In genomic region chr2:196783431-196784094, GRCh38 we compare ENCODE assay signal across 8 cellular contexts. TPM values are rescaled to one million over a fixed set of nuclear protein-coding genes. Genes with fewer than 3 reads are reported as not detected.
DNase-seq lines count a peak whose midpoint lies in the region; ATAC-seq and TF ChIP-seq lines count a peak whose summit lies in the region.

No MANE protein-coding gene starts in this region.

- H3K27ac Mint-ChIP-seq in activated CD8-positive, alpha-beta T cell treated with anti-CD3 and anti-CD28 coated beads for 36 hours: peak overlapping the region; percentile 73
- H3K27ac Mint-ChIP-seq in memory B cell: peak overlapping the region; percentile 9

- H3K27ac ChIP-seq in HCT116 (ENCODE audit: low read depth, low read length): no peak overlapping the region
- H3K27ac ChIP-seq in heart right ventricle: no peak overlapping the region
- H3K27ac ChIP-seq in trophoblast cell (ENCODE audit: low read depth, low read length): no peak overlapping the region

- POLR2A ChIA-PET in HCT116 (lab: Charles Lee): no interaction called here
- POLR2A ChIA-PET in activated CD8-positive, alpha-beta T cell treated with anti-CD3 and anti-CD28 coated beads for 36 hours (lab: Charles Lee): interaction anchor here (0.7 kb wide), 1 partner anchor 23 kb away, joined by 3 read pairs; no protein-coding TSS in a partner anchor

- H3K9me3 ChIP-seq in HCT116 (ENCODE audit: control insufficient read depth in 1 of 2, insufficient read depth in 1 of 2, low read depth in 1 of 2, low read length in 2 of 2) (no peaks in the 10 kb centered on the region), heart right ventricle (no peaks in the 10 kb centered on the region), trophoblast cell (ENCODE audit: insufficient read depth, low read depth, low read length) (no peaks in the 10 kb centered on the region)

- RAD21 ChIA-PET in HCT116 (lab: Charles Lee; ENCODE audit: low non-redundant PET in 1 of 2, low total read pairs in 2 of 2, uncharacterized antibody in 2 of 2, unreplicated experiment in 2 of 2): no interaction called here

- 92 to 93% methylated on average over 4 of the region's 4 CpGs for WGBS in heart right ventricle, 2 donors
- WGBS in trophoblast cell (ENCODE audit: extremely low coverage, insufficient coverage, insufficient read length): no CpG with 5 or more reads among the region's 4 CpGs

- H3K9ac ChIP-seq in HCT116 (ENCODE audit: low read length) (no peak overlapping the region), trophoblast cell (ENCODE audit: low read length) (no peak overlapping the region)

- H2BK5ac ChIP-seq in trophoblast cell (ENCODE audit: low read depth, low read length, poor library complexity): no peak overlapping the region

- H3K79me2 ChIP-seq in HCT116 (ENCODE audit: insufficient read depth, low read length) (peaks cover 3% of the 10 kb centered on the region; the same call in 1 of the 2 replicates), trophoblast cell (ENCODE audit: control insufficient read depth, insufficient read depth, low read length, poor library complexity) (no peaks in the 10 kb centered on the region)

- CTCF ChIA-PET in HCT116 (lab: Charles Lee): no interaction called here
- CTCF ChIA-PET in activated CD8-positive, alpha-beta T cell treated with anti-CD3 and anti-CD28 coated beads for 36 hours (lab: Charles Lee): no interaction called here

- no peaks in the 10 kb centered on the region for H3K27me3 ChIP-seq in HCT116 (ENCODE audit: insufficient read depth, low read length)
- no peaks in the 10 kb centered on the region for H3K27me3 ChIP-seq in heart right ventricle
- H3K27me3 ChIP-seq in trophoblast cell (ENCODE audit: insufficient read depth, low read length): no peaks in the 10 kb centered on the region

- intact Hi-C loops in HCT116 (cut with micrococcal nuclease) (no loop called here), heart right ventricle (cut with DNase I) (loop anchor here in 1 of 10 donors (10.0 kb wide), 1 partner anchor 611 kb away; no protein-coding TSS in a partner anchor)
- intact Hi-C loops in activated CD8-positive, alpha-beta T cell treated with anti-CD3 and anti-CD28 coated beads for 36 hours (cut with micrococcal nuclease): no loop called here

- no peak overlapping the region for H3K14ac ChIP-seq in trophoblast cell (ENCODE audit: low read length)

- peaks cover 36 to 44% of the 10 kb centered on the region in 2 experiments for H3K36me3 ChIP-seq in HCT116 (ENCODE audit: control insufficient read depth in 1 of 2, insufficient read depth in 2 of 2, low read length in 2 of 2)
- peaks cover 0 to 100% (median 50%) of the 10 kb centered on the region in 9 donors for H3K36me3 ChIP-seq in heart right ventricle
- peaks cover 6 to 26% of the 10 kb centered on the region in 2 experiments for H3K36me3 ChIP-seq in trophoblast cell (ENCODE audit: control insufficient read depth in 1 of 2, insufficient read depth in 2 of 2, low read length in 2 of 2)

- H4K8ac ChIP-seq in trophoblast cell (ENCODE audit: low read depth, low read length): no peak overlapping the region

- H4K20me1 ChIP-seq in HCT116 (ENCODE audit: insufficient read depth): 0 out of 2 replicates have a peak, but pooled peaks cover 3% of the 10 kb centered on the region

- H3K4me3 Mint-ChIP-seq in activated CD8-positive, alpha-beta T cell treated with anti-CD3 and anti-CD28 coated beads for 36 hours: no peak overlapping the region
- no peak overlapping the region for H3K4me3 Mint-ChIP-seq in memory B cell

- peaks cover 35% of the 10 kb centered on the region for H3K36me3 Mint-ChIP-seq in activated CD8-positive, alpha-beta T cell treated with anti-CD3 and anti-CD28 coated beads for 36 hours (ENCODE audit: low read depth)
- H3K36me3 Mint-ChIP-seq in memory B cell: peaks cover 25% of the 10 kb centered on the region

- H2BK120ac ChIP-seq in trophoblast cell (ENCODE audit: insufficient read depth, low read length, poor library complexity): no peak overlapping the region

- H2AFZ ChIP-seq in HCT116 (ENCODE audit: low read depth, low read length, poor library complexity, severe bottlenecking) (no peak overlapping the region), trophoblast cell (ENCODE audit: insufficient read depth, low read length, poor library complexity) (no peak overlapping the region)

- DNase-seq in HCT116 (ENCODE audit: low read depth, low spot score) (no peak), memory B cell (ENCODE audit: low spot score in 2 of 2) (no peak), NCI-H2029 treated with DMSO at 0.1 percent for 48 hours (lab: John Stamatoyannopoulos, UW) (no peak), heart right ventricle (no peak), trophoblast cell (no peak)
- peak; percentile 36 for DNase-seq in activated CD8-positive, alpha-beta T cell treated with anti-CD3 and anti-CD28 coated beads for 36 hours

- H3K27me3 Mint-ChIP-seq in activated CD8-positive, alpha-beta T cell treated with anti-CD3 and anti-CD28 coated beads for 36 hours: no peaks in the 10 kb centered on the region
- no peaks in the 10 kb centered on the region for H3K27me3 Mint-ChIP-seq in memory B cell

- no peaks in the 10 kb centered on the region for H3K9me2 ChIP-seq in HCT116 (ENCODE audit: insufficient read depth)

- no peak overlapping the region for H3K4me3 ChIP-seq in HCT116 (replicated peaks in 1 of 2; ENCODE audit: low read depth in 1 of 2, low read length in 2 of 2)
- no peak overlapping the region for H3K4me3 ChIP-seq in heart right ventricle
- H3K4me3 ChIP-seq in trophoblast cell (ENCODE audit: low read depth, low read length): no peak overlapping the region

- H4K12ac ChIP-seq in trophoblast cell (ENCODE audit: low read depth, low read length): no peak overlapping the region

- no peak overlapping the region for H2BK12ac ChIP-seq in trophoblast cell (ENCODE audit: low read length)

- peaks cover 12% of the 10 kb centered on the region for H3K4me1 Mint-ChIP-seq in activated CD8-positive, alpha-beta T cell treated with anti-CD3 and anti-CD28 coated beads for 36 hours (ENCODE audit: low read depth)
- H3K4me1 Mint-ChIP-seq in memory B cell: peaks cover 4% of the 10 kb centered on the region

- no peak overlapping the region for H3K18ac ChIP-seq in trophoblast cell (ENCODE audit: low read length)

- no peaks in the 10 kb centered on the region for H3K79me1 ChIP-seq in trophoblast cell (ENCODE audit: low read length)

- BruUV-seq in HCT116 (replicated peaks; lab: Mats Ljungman, UMichigan): no TSS peak

- H3K4ac ChIP-seq in trophoblast cell (ENCODE audit: low read depth, low read length): no peak overlapping the region

- TF ChIP-seq POLR2A in HCT116 (IDR thresholded peaks at IDR 0.05; ENCODE audit: borderline replicate concordance, extremely low read depth, insufficient read depth, insufficient read length): no peak

- no peak overlapping the region for H3K23ac ChIP-seq in trophoblast cell (ENCODE audit: low read length)

- peaks cover 0 to 8% of the 10 kb centered on the region in 2 experiments; a peak in 1 of 4 replicates for H3K4me1 ChIP-seq in HCT116 (ENCODE audit: control insufficient read depth in 1 of 2, insufficient read depth in 2 of 2, low read length in 2 of 2)
- H3K4me1 ChIP-seq in heart right ventricle: no peaks in the 10 kb centered on the region
- no peaks in the 10 kb centered on the region for H3K4me1 ChIP-seq in trophoblast cell (ENCODE audit: control insufficient read depth in 1 of 2, insufficient read depth in 2 of 2, low read length in 2 of 2)

- no peak for TF ChIP-seq RAD21 in HCT116 (IDR thresholded peaks at IDR 0.05; ENCODE audit: low read depth)

- ATAC-seq in GM18498 (IDR thresholded peaks at IDR 0.05; ENCODE audit: unreplicated experiment) (peak; percentile 67), HCT116 (peak; percentile 67), memory B cell (ENCODE audit: low read depth) (no peak), HG02970 (IDR thresholded peaks at IDR 0.05; ENCODE audit: low FRiP score, unreplicated experiment) (no peak), heart right ventricle (no peak)
- ATAC-seq in activated CD8-positive, alpha-beta T cell treated with anti-CD3 and anti-CD28 coated beads for 36 hours: peak; percentile 83

- H2AK5ac ChIP-seq in trophoblast cell (ENCODE audit: low read length): no peak overlapping the region

- H3K4me2 ChIP-seq in HCT116 (ENCODE audit: low read length) (no peak overlapping the region), trophoblast cell (ENCODE audit: low read length) (no peak overlapping the region)

- no peaks in the 10 kb centered on the region for H3K9me3 Mint-ChIP-seq in activated CD8-positive, alpha-beta T cell treated with anti-CD3 and anti-CD28 coated beads for 36 hours
- no peaks in the 10 kb centered on the region for H3K9me3 Mint-ChIP-seq in memory B cell

- no peak overlapping the region for H4K91ac ChIP-seq in trophoblast cell (ENCODE audit: low read depth, low read length)

- no peak for TF ChIP-seq CTCF in HCT116 (IDR thresholded peaks at IDR 0.05 in 2 of 3, conservative IDR thresholded peaks at IDR 0.05 in 1 of 3; ENCODE audit: borderline replicate concordance in 1 of 3, insufficient read depth in 1 of 3, low read depth in 2 of 3, low read length in 2 of 3)
- TF ChIP-seq CTCF in activated CD8-positive, alpha-beta T cell treated with anti-CD3 and anti-CD28 coated beads for 36 hours (IDR thresholded peaks at IDR 0.05): no peak
- no peak for TF ChIP-seq CTCF in heart right ventricle (IDR thresholded peaks at IDR 0.05)

TF ChIP-seq in HCT116, 20 proteins besides CTCF, POLR2A, EP300 and RAD21:
- TF ChIP-seq JUND (IDR thresholded peaks at IDR 0.05): peak; percentile 54
- no peak for TF ChIP-seq ATF3 (IDR thresholded peaks at IDR 0.05)
- TF ChIP-seq FOSL1 (IDR thresholded peaks at IDR 0.05; ENCODE audit: low read depth): peak; percentile 45

RNA-seq across cellular contexts. Expression of gene GTF3C3, which starts 15.9 kb away (rescaled TPM):
- total RNA-seq in HCT116 (2021; ENCODE audit: unreplicated experiment): 56.2 TPM
- 22.3 and 26.5 TPM in 2 replicates for polyA plus RNA-seq in HCT116 (2012)
- total RNA-seq in activated CD8-positive, alpha-beta T cell treated with anti-CD3 and anti-CD28 coated beads for 36 hours: 10 to 100 TPM; 61.0 to 65.9 TPM
- total RNA-seq in heart right ventricle: 10 to 100 TPM; 18.1 to 34.2 (median 24.0) TPM
- 10 to 100 TPM in 1 of 2 donors, 1 to 10 TPM in 1; 7.9 to 13.8 TPM for polyA plus RNA-seq in heart right ventricle
- 22.2 and 22.7 TPM in 2 replicates for polyA plus RNA-seq in trophoblast cell (2013)

RNA-seq across cellular contexts. Expression of gene C2orf66, which starts 25.6 kb away (rescaled TPM):
- total RNA-seq in HCT116 (2021; ENCODE audit: unreplicated experiment) (not detected), heart right ventricle (not detected)
- 0.11 TPM in 1 of 2 replicates, not detected in the other for polyA plus RNA-seq in HCT116 (2012)
- not detected for total RNA-seq in activated CD8-positive, alpha-beta T cell treated with anti-CD3 and anti-CD28 coated beads for 36 hours
- polyA plus RNA-seq in heart right ventricle: under 1 TPM in 1 of 2 donors, not detected in 1; 0.03 TPM
- 0.10 and 0.12 TPM in 2 replicates for polyA plus RNA-seq in trophoblast cell (2013)

Comparison
In these comparisons a context has a peak if more than half of its experiments do, and no peak if none do; other contexts are left out.
1. ATAC-seq: peak in GM18498 (single experiment), HCT116 (single experiment) and activated CD8-positive, alpha-beta T cell treated with anti-CD3 and anti-CD28 coated beads for 36 hours (single experiment); none in memory B cell (single experiment), HG02970 (single experiment) and heart right ventricle (0 of 8).